ENCODE assay signal across 18 cellular contexts in genomic region chr9:121194730-121195129, GRCh38. TPM values are rescaled to one million over a fixed set of nuclear protein-coding genes. Genes with fewer than 3 reads are reported as not detected.
DNase-seq lines count a peak whose midpoint lies in the region; ATAC-seq, FAIRE-seq and TF ChIP-seq lines count a peak whose summit lies in the region.
"Had no signal": no experiment of that assay in that cellular context is flagged by ENCODE, and none has a peak within 500 bp of the region (broad histone marks: within the 10 kb centered on the region; RNA-seq: fewer than 3 reads in every experiment).

No MANE protein-coding gene starts in this region.

- TF ChIP-seq CTCF in pancreas (IDR thresholded peaks at IDR 0.05): no peak

- no peaks in the 10 kb centered on the region for H3K9me3 Mint-ChIP-seq in activated CD4-positive, alpha-beta T cell treated with anti-CD3 and anti-CD28 coated beads for 36 hours (ENCODE audit: low read depth)
- no peaks in the 10 kb centered on the region for H3K9me3 Mint-ChIP-seq in central memory CD8-positive, alpha-beta T cell
- H3K9me3 Mint-ChIP-seq in immature natural killer cell: no peaks in the 10 kb centered on the region
- H3K9me3 Mint-ChIP-seq: brain had no signal

- H3K36me3 ChIP-seq in pancreas: no peaks in the 10 kb centered on the region
- H3K36me3 ChIP-seq: lower lobe of right lung, vagina had no signal

- H3K4me3 Mint-ChIP-seq in activated CD4-positive, alpha-beta T cell treated with anti-CD3 and anti-CD28 coated beads for 36 hours: peak overlapping the region; percentile 41
- peak overlapping the region; percentile 41 for H3K4me3 Mint-ChIP-seq in central memory CD8-positive, alpha-beta T cell
- peak overlapping the region in 2 of 5 donors; percentile 26 to 56 for H3K4me3 Mint-ChIP-seq in immature natural killer cell

- peaks cover 36 to 85% (median 76%) of the 10 kb centered on the region in 3 donors for H3K4me1 ChIP-seq in pancreas

- POLR2A ChIA-PET in activated CD4-positive, alpha-beta T cell treated with anti-CD3 and anti-CD28 coated beads for 36 hours (lab: Charles Lee): no interaction called here

- CTCF ChIA-PET in activated CD4-positive, alpha-beta T cell treated with anti-CD3 and anti-CD28 coated beads for 36 hours (lab: Charles Lee): interaction anchor here (1.1 to 1.9 kb wide), 3 partner anchors 8 to 25 kb away, joined by 3 to 7 read pairs (median 4); no protein-coding TSS in a partner anchor

- H3K27ac Mint-ChIP-seq in activated CD4-positive, alpha-beta T cell treated with anti-CD3 and anti-CD28 coated beads for 36 hours: peak overlapping the region; percentile 85
- peak overlapping the region; percentile 80 for H3K27ac Mint-ChIP-seq in central memory CD8-positive, alpha-beta T cell (ENCODE audit: low read depth)
- peak overlapping the region in 1 of 6 donors; percentile 8 for H3K27ac Mint-ChIP-seq in immature natural killer cell

- WGBS in pancreas, 2 donors: 9 to 11% methylated on average over 1 of the region's 1 CpG

- peaks cover 11% of the 10 kb centered on the region for H3K36me3 Mint-ChIP-seq in activated CD4-positive, alpha-beta T cell treated with anti-CD3 and anti-CD28 coated beads for 36 hours (ENCODE audit: low read depth)
- H3K36me3 Mint-ChIP-seq in central memory CD8-positive, alpha-beta T cell (ENCODE audit: insufficient read depth): peaks cover 11% of the 10 kb centered on the region
- H3K36me3 Mint-ChIP-seq in immature natural killer cell: no peaks in the 10 kb centered on the region

- intact Hi-C loops in activated CD4-positive, alpha-beta T cell treated with anti-CD3 and anti-CD28 coated beads for 36 hours (cut with DNase I, micrococcal nuclease): loop anchor here in 1 of 2 experiments (5.0 kb wide), 1 partner anchor 37 kb away; no protein-coding TSS in a partner anchor
- intact Hi-C loops in pancreas (cut with DNase I) (no loop called here), posterior vena cava (cut with DNase I) (no loop called here)

- peaks cover 86% of the 10 kb centered on the region for H3K4me1 Mint-ChIP-seq in activated CD4-positive, alpha-beta T cell treated with anti-CD3 and anti-CD28 coated beads for 36 hours
- peaks cover 81% of the 10 kb centered on the region for H3K4me1 Mint-ChIP-seq in central memory CD8-positive, alpha-beta T cell
- peaks cover 88 to 100% of the 10 kb centered on the region in 2 donors for H3K4me1 Mint-ChIP-seq in immature natural killer cell

- no peak for DNase-seq in activated CD4-positive, alpha-beta T cell treated with anti-CD3 and anti-CD28 coated beads for 36 hours
- no peak for DNase-seq in activated CD4-positive, alpha-beta T cell treated with anti-CD3 and anti-CD28 coated beads, Interleukin-2, amount 50 U/mL, for 48 hours
- DNase-seq in MV-4-11 (lab: John Stamatoyannopoulos, UW) (peak; percentile 13), pancreas (no peak), immature natural killer cell (no peak), posterior vena cava (ENCODE audit: low spot score) (no peak)
- DNase-seq in central memory CD8-positive, alpha-beta T cell (ENCODE audit: low spot score in 2 of 2): no peak
- DNase-seq in central memory CD4-positive, alpha-beta T cell: no peak
- DNase-seq: DMS79, hypothalamus, lower lobe of right lung, NCI-H1105 treated with DMSO at 0.1 percent for 48 hours, NCI-H526, SHP77 treated with DMSO at 0.1 percent for 48 hours, WERI-Rb-1 had no signal

- H3K9me3 ChIP-seq in pancreas: no peaks in the 10 kb centered on the region
- H3K9me3 ChIP-seq: lower lobe of right lung, vagina had no signal

- no peaks in the 10 kb centered on the region for H3K27me3 ChIP-seq in pancreas
- H3K27me3 ChIP-seq: vagina had no signal

- no peak overlapping the region for H3K4me3 ChIP-seq in pancreas
- H3K4me3 ChIP-seq: lower lobe of right lung, vagina had no signal

- H3K27ac ChIP-seq in pancreas: peak overlapping the region in 2 of 4 donors; percentile 17
- H3K27ac ChIP-seq: lower lobe of right lung, vagina, WERI-Rb-1 had no signal

- peak; percentile 45 for ATAC-seq in activated CD4-positive, alpha-beta T cell treated with anti-CD3 and anti-CD28 coated beads for 36 hours
- no peak for ATAC-seq in central memory CD8-positive, alpha-beta T cell (replicated peaks; ENCODE audit: extremely low read depth, poor library complexity, severe bottlenecking)
- peak in 3 of 4 donors; percentile 58 to 67 (median 66) for ATAC-seq in pancreas

- FAIRE-seq in pancreas (lab: Jason Lieb, UNC): no peak
- FAIRE-seq: GM12891 had no signal

- H3K27me3 Mint-ChIP-seq in activated CD4-positive, alpha-beta T cell treated with anti-CD3 and anti-CD28 coated beads for 36 hours: no peaks in the 10 kb centered on the region
- H3K27me3 Mint-ChIP-seq in central memory CD8-positive, alpha-beta T cell: no peaks in the 10 kb centered on the region
- H3K27me3 Mint-ChIP-seq in immature natural killer cell (ENCODE audit: low read depth in 3 of 3): no peaks in the 10 kb centered on the region
- H3K27me3 Mint-ChIP-seq: brain had no signal

RNA-seq across cellular contexts. Expression of gene RAB14, which starts 6.9 kb away (rescaled TPM):
- 10 to 100 TPM; 52.3 to 54.7 TPM for total RNA-seq in activated CD4-positive, alpha-beta T cell treated with anti-CD3 and anti-CD28 coated beads for 36 hours
- 10 to 100 TPM; 13.3 to 37.0 (median 25.2) TPM for total RNA-seq in pancreas
- 10 to 100 TPM in 1 of 2 donors, 1 to 10 TPM in 1; 9.2 to 21.3 TPM for polyA plus RNA-seq in pancreas
- 10 to 100 TPM; 28.2 to 44.9 (median 36.0) TPM for polyA plus RNA-seq in immature natural killer cell
- 10 to 100 TPM; 46.7 to 49.7 TPM for total RNA-seq in posterior vena cava
